14 cellular contexts compared by ENCODE assay signal in genomic region chr16:87926246-87927194, GRCh38. TPM values are rescaled to one million over a fixed set of nuclear protein-coding genes. Genes with fewer than 3 reads are reported as not detected.
DNase-seq lines count a peak whose midpoint lies in the region; ATAC-seq and TF ChIP-seq lines count a peak whose summit lies in the region.
"Had no signal": no experiment of that assay in that cellular context is flagged by ENCODE, and none has a peak within 500 bp of the region (broad histone marks: within the 10 kb centered on the region; RNA-seq: fewer than 3 reads in every experiment).

No MANE protein-coding gene starts in this region.

- TF ChIP-seq CTCF in C4-2B (conservative IDR thresholded peaks at IDR 0.05) (no peak), GM12865 (IDR thresholded peaks at IDR 0.05; ENCODE audit: insufficient read depth, low read depth, low read length, missing control alignments) (no peak), lower lobe of right lung (IDR thresholded peaks at IDR 0.05) (no peak), coronary artery (IDR thresholded peaks at IDR 0.05) (no peak), esophagus muscularis mucosa (IDR thresholded peaks at IDR 0.05) (no peak)

- no peaks in the 10 kb centered on the region for H3K36me3 ChIP-seq in lower lobe of right lung
- no peaks in the 10 kb centered on the region for H3K36me3 ChIP-seq in esophagus muscularis mucosa

- ATAC-seq in lower lobe of right lung = peak; percentile 39 to 60

- H3K4me3 ChIP-seq in GM12865 (ENCODE audit: low read depth, low read length) = no peak overlapping the region
- H3K4me3 ChIP-seq in lower lobe of right lung = no peak overlapping the region
- H3K4me3 ChIP-seq in coronary artery = no peak overlapping the region
- H3K4me3 ChIP-seq in esophagus muscularis mucosa = no peak overlapping the region

- H3K9me3 ChIP-seq in lower lobe of right lung (no peaks in the 10 kb centered on the region), esophagus muscularis mucosa (no peaks in the 10 kb centered on the region)

- no peak for TF ChIP-seq EP300 in esophagus muscularis mucosa (IDR thresholded peaks at IDR 0.05)

- WGBS in esophagus muscularis mucosa = 73% methylated on average over 29 of the region's 44 CpGs

- intact Hi-C loops in lower lobe of right lung (cut with DNase I) (no loop called here), esophagus muscularis mucosa (cut with DNase I) (no loop called here)

- no peak for TF ChIP-seq POLR2A in esophagus muscularis mucosa (IDR thresholded peaks at IDR 0.05; ENCODE audit: low read depth)

- peak overlapping the region; percentile 63; the same call in 1 of the 2 replicates for H3K27ac ChIP-seq in C4-2B
- H3K27ac ChIP-seq in lower lobe of right lung = no peak overlapping the region
- no peak overlapping the region for H3K27ac ChIP-seq in coronary artery
- no peak overlapping the region for H3K27ac ChIP-seq in esophagus muscularis mucosa (replicated peaks in 1 of 4)

- DNase-seq in GM12865 (ENCODE audit: low read depth) (peak; percentile 39), RPMI8226 (peak; percentile 35), lower lobe of right lung (peak; percentile 84), glomerular visceral epithelial cell (ENCODE audit: extremely low spot score) (no peak), coronary artery (ENCODE audit: low spot score) (no peak), inferior parietal cortex (ENCODE audit: extremely low spot score) (no peak), esophagus muscularis mucosa (ENCODE audit: extremely low spot score) (no peak)
- DNase-seq: COR-L47, GOT3, PC-3 had no signal

- H3K27me3 ChIP-seq in lower lobe of right lung (ENCODE audit: low read depth) (peaks cover 5% of the 10 kb centered on the region), esophagus muscularis mucosa (peaks cover 0 to 42% (median 0%) of the 10 kb centered on the region in 4 donors)

- H3K4me1 ChIP-seq in lower lobe of right lung = no peaks in the 10 kb centered on the region
- no peaks in the 10 kb centered on the region for H3K4me1 ChIP-seq in esophagus muscularis mucosa

RNA-seq across cellular contexts. Expression of gene CA5A, which starts 9.8 kb away (rescaled TPM):
- total RNA-seq in lower lobe of right lung (0.06 TPM), esophagus muscularis mucosa (not detected)
- total RNA-seq: astrocyte, LHCN-M2, PC-3, ureter had no signal

RNA-seq across cellular contexts. Expression of gene BANP, which starts 24.7 kb away (rescaled TPM):
- total RNA-seq in lower lobe of right lung (29.7 TPM), esophagus muscularis mucosa (10 to 100 TPM; 18.9 to 33.6 (median 28.2) TPM)

RNA-seq across cellular contexts. Expression of gene SLC7A5, which starts 57.2 kb away (rescaled TPM):
- total RNA-seq in lower lobe of right lung = 10.7 TPM
- 10 to 100 TPM in 1 of 4 donors, 1 to 10 TPM in 3; 3.3 to 17.7 (median 4.3) TPM for total RNA-seq in esophagus muscularis mucosa

Comparison
In these comparisons a context has a peak if more than half of its experiments do, and no peak if none do; other contexts are left out.
1. DNase-seq: peak in GM12865 (single experiment), RPMI8226 (single experiment) and lower lobe of right lung (single experiment); none in glomerular visceral epithelial cell (single experiment), coronary artery (single experiment), inferior parietal cortex (single experiment) and esophagus muscularis mucosa (single experiment).